23 cellular contexts compared by ENCODE assay signal in the genomic region with DNA sequence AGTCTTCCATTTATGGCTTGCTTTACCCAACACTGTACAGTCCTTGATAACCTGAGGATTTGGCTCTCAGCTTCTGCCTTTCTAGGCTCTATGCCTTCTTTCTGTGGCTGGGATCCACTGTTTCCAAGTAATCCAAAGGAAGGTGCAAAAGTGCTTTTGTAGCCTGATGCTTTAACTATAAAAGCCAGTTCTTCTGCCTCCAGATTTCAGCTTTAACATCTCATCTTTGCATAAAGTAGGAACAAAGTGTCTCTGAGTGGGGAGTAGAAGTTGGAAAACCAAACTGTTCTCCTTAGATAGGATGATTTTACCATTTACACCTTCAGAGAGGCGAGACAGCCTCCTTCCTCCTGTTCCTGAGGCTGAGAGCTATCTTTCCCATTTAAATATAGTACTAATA.
"Had no signal": no experiment of that assay in that cellular context is flagged by ENCODE, and none has a peak within 500 bp of the region (broad histone marks: within the 10 kb centered on the region; RNA-seq: fewer than 3 reads in every experiment).

No MANE protein-coding gene starts in this region.

- H3K9me3 Mint-ChIP-seq: effector memory CD8-positive, alpha-beta T cell; nephron progenitor cell had no signal

- H3K9ac ChIP-seq: parathyroid adenoma had no signal

- H3K4me1 ChIP-seq: parathyroid adenoma had no signal

- H2AFZ ChIP-seq: parathyroid adenoma had no signal

- DNase-seq: cortex of kidney; effector memory CD8-positive, alpha-beta T cell; erythroblast; esophagus squamous epithelium; left cardiac atrium; left lung; mesendoderm; midbrain; naive thymus-derived CD8-positive, alpha-beta T cell; nephron progenitor cell; right lobe of liver; small intestine; stimulated activated CD4-positive, alpha-beta T cell treated with anti-CD3 and anti-CD28 coated beads, Interleukin-15, amount 100 ng/mL, for 24 hours; stimulated activated CD4-positive, alpha-beta T cell treated with anti-CD3 and anti-CD28 coated beads, Interleukin-2, amount 100 ng/mL, for 48 hours; stimulated activated CD8-positive, alpha-beta memory T cell treated with anti-CD3 and anti-CD28 coated beads, Interleukin-4, amount 100 ng/mL, for 48 hours; stimulated activated naive CD4-positive, alpha-beta T cell; stimulated activated naive CD8-positive, alpha-beta T cell treated with anti-CD3 and anti-CD28 coated beads, Interleukin-15, amount 100 ng/mL, for 72 hours; thyroid gland; trophoblast cell had no signal

- H3K27ac Mint-ChIP-seq: effector memory CD8-positive, alpha-beta T cell; naive thymus-derived CD8-positive, alpha-beta T cell; nephron progenitor cell; progenitor cell of endocrine pancreas; stimulated activated naive CD8-positive, alpha-beta T cell treated with anti-CD3 and anti-CD28 coated beads, Interleukin-15, amount 100 ng/mL, for 72 hours had no signal

- H3K9me3 ChIP-seq: esophagus squamous epithelium, left lung, neutrophil, right lobe of liver, thyroid gland, vagina had no signal

- ATAC-seq: effector memory CD8-positive, alpha-beta T cell; left cardiac atrium; left lung; naive thymus-derived CD8-positive, alpha-beta T cell; right lobe of liver; stimulated activated naive CD8-positive, alpha-beta T cell treated with anti-CD3 and anti-CD28 coated beads, Interleukin-15, amount 100 ng/mL, for 72 hours had no signal

- H3K27me3 ChIP-seq: esophagus squamous epithelium, left lung, neutrophil, right lobe of liver, thyroid gland, vagina had no signal

- H3K27ac ChIP-seq: esophagus squamous epithelium, left lung, neutrophil, parathyroid adenoma, right lobe of liver, thyroid gland, vagina had no signal

- H3K79me2 ChIP-seq: parathyroid adenoma had no signal

- H3K4me3 Mint-ChIP-seq: effector memory CD8-positive, alpha-beta T cell; naive thymus-derived CD8-positive, alpha-beta T cell; nephron progenitor cell; stimulated activated naive CD8-positive, alpha-beta T cell treated with anti-CD3 and anti-CD28 coated beads, Interleukin-15, amount 100 ng/mL, for 72 hours had no signal
